9 cellular contexts compared by ENCODE assay signal in the genomic region with DNA sequence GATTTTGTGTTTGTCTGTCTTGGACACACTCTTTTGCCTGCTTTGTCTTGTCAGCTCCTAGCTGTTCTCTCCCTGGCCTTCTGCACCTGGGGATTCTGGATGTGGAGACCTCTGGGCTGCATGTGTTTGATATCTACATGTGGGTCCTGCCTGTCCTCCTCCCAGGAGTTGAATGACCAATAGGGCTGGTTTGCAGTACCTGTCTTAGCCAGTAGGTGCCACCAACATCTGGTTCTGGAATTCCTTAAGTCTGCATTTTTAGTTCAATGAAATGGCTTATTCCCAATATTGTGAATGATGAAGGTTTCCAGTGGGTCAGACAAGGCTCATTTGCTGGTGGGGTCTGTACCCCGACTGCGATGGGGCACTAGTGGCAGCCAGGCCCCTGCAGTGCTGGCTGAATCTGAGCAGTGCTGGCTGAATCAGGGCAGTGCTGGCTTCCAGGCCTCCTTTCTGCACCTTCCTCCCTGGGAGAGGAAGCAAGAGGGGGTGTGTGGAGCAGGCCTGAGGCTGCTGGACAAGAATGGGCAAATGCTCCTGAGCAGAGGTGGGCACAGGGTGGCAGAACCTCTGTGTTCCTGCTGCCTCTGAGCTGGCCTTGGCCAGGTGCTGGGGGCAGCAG.
DNase-seq lines count a peak whose midpoint lies in the region; ATAC-seq, FAIRE-seq and TF ChIP-seq lines count a peak whose summit lies in the region.
"Had no signal": no experiment of that assay in that cellular context is flagged by ENCODE, and none has a peak within 500 bp of the region (broad histone marks: within the 10 kb centered on the region; RNA-seq: fewer than 3 reads in every experiment).

No MANE protein-coding gene starts in this region.

- ATAC-seq in left lobe of liver (peak; percentile 33), GM19023 (IDR thresholded peaks at IDR 0.05; ENCODE audit: unreplicated experiment) (no peak)

- TF ChIP-seq CTCF in AG10803 (conservative IDR thresholded peaks at IDR 0.05; ENCODE audit: low read length) (peak; percentile 63), WI38 (IDR thresholded peaks at IDR 0.05; ENCODE audit: low read depth, low read length) (peak; percentile 74)

- TF ChIP-seq POLR2A in GM12892 (IDR thresholded peaks at IDR 0.05; ENCODE audit: low read depth, low read length): no peak

- DNase-seq in AG10803 (ENCODE audit: low read depth) (peak; percentile 34), GM12892 (ENCODE audit: insufficient read length) (no peak), left lobe of liver (ENCODE audit: low spot score) (no peak), amygdala (lab: John Stamatoyannopoulos, UW) (no peak), NCI-H1105 (lab: John Stamatoyannopoulos, UW) (no peak), NOMO-1 treated with dmso at 0.1 percent for 144 hours (lab: John Stamatoyannopoulos, UW; ENCODE audit: unreplicated experiment) (no peak)
- DNase-seq: caudate nucleus had no signal

- H3K4me3 ChIP-seq in AG10803 (ENCODE audit: low read length): no peak overlapping the region
- no peak overlapping the region for H3K4me3 ChIP-seq in WI38 (ENCODE audit: low read depth, low read length)

- FAIRE-seq in GM12892 (lab: Jason Lieb, UNC): peak; percentile 48
